Comparison of ENCODE assay signal across 8 cellular contexts in the genomic region with DNA sequence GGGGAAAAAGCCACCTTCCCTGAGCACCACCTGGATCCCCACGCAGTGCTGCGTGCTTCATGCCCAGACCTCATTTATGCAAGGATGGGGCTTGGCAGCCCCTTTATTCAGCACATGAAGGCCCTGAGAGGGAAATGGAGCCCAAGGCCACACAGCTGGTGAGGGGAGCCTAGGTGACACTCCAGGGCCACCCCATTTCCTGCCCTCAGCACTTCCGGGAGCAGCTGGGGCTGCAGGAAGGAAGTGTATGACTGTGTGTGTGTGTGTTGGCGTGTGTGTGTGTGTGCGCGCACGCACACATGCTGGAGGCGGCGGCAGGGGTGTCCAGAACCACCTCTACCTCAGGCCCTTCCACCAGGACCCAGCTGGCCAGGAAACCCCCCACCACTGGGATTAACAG. TPM values are rescaled to one million over a fixed set of nuclear protein-coding genes. Genes with fewer than 3 reads are reported as not detected.
DNase-seq lines count a peak whose midpoint lies in the region; ATAC-seq and TF ChIP-seq lines count a peak whose summit lies in the region.
"Not testable (repeated sequence)": the region's sequence is repeated elsewhere in the genome, so short reads cannot be mapped to it uniquely, and the experiment has no call there.

No MANE protein-coding gene starts in this region.

- DNase-seq in Jurkat, Clone E6-1 (ENCODE audit: low read depth, low spot score), result peak; percentile 88
- peak; percentile 55 for DNase-seq in activated CD4-positive, CD25-positive, alpha-beta regulatory T cell treated with anti-CD3 and anti-CD28 coated beads, Interleukin-2, amount 50 U/mL, for 16 hours (ENCODE audit: low read depth, low spot score)
- peak; percentile 88 for DNase-seq in activated effector memory CD4-positive, alpha-beta T cell treated with anti-CD3 and anti-CD28 coated beads, Interleukin-2, amount 50 U/mL, for 16 hours
- peak; percentile 42 for DNase-seq in left ventricle myocardium superior
- DNase-seq in stimulated activated CD4-positive, alpha-beta T cell treated with anti-CD3 and anti-CD28 coated beads, Interleukin-15, amount 100 ng/mL, for 24 hours, result peak; percentile 80
- peak; percentile 49 for DNase-seq in transverse colon

- H3K4me3 ChIP-seq in Jurkat, Clone E6-1 (ENCODE audit: low read length), result peak overlapping the region; percentile 40
- H3K4me3 ChIP-seq in transverse colon, result not testable (repeated sequence)

- peaks cover 3 to 14% (median 5%) of the 10 kb centered on the region in 4 donors for H3K4me1 ChIP-seq in transverse colon

- H3K27me3 ChIP-seq in transverse colon, result not testable (repeated sequence)

- not testable (repeated sequence) for TF ChIP-seq POLR2A in transverse colon (IDR thresholded peaks at IDR 0.05)

- not testable (repeated sequence) for TF ChIP-seq CTCF in transverse colon (IDR thresholded peaks at IDR 0.05)

- intact Hi-C loops in left ventricle myocardium superior (cut with micrococcal nuclease), result not testable (repeated sequence)
- intact Hi-C loops in transverse colon (cut with DNase I; ENCODE audit: low total_unique reads), result loop anchor here (2.0 to 10.0 kb wide), 2 partner anchors 47 to 123 kb away; no protein-coding TSS in a partner anchor

- not testable (repeated sequence) for H3K9me3 ChIP-seq in transverse colon

- in situ Hi-C loops in transverse colon (cut with MboI; ENCODE audit: low pct_ligation_motif_present in 1 of 4, low pct_unique_long_range_greater_than_20kb in 1 of 4, low sequenced_read_pairs in 3 of 4), result not testable (repeated sequence)

- ATAC-seq in GM18511 (IDR thresholded peaks at IDR 0.05; ENCODE audit: unreplicated experiment), result peak; percentile 34
- peak; percentile 26 for ATAC-seq in GM21825 (IDR thresholded peaks at IDR 0.05; ENCODE audit: unreplicated experiment)
- ATAC-seq in left ventricle myocardium superior, result not testable (repeated sequence)

- TF ChIP-seq EP300 in transverse colon (IDR thresholded peaks at IDR 0.05; ENCODE audit: low read depth), result not testable (repeated sequence)

- peak overlapping the region in 3 of 4 donors; percentile 8 to 45 (median 21) for H3K27ac ChIP-seq in transverse colon

- not testable (repeated sequence) for H3K36me3 ChIP-seq in transverse colon

- WGBS in transverse colon (ENCODE audit: low coverage in 1 of 2), 2 donors, result 66 to 80% methylated on average over 1 to 9 of the region's 9 CpGs

RNA-seq across cellular contexts. Expression of a gene that starts 49.8 kb away (rescaled TPM):
- polyA plus RNA-seq in Jurkat, Clone E6-1 (2012; ENCODE audit: insufficient read depth, insufficient read length), result 3.3 TPM
- total RNA-seq in left ventricle myocardium superior, result 37.9 TPM
- 1 to 10 TPM in 3 of 4 donors, under 1 TPM in 1; 0.95 to 4.8 (median 1.7) TPM for total RNA-seq in transverse colon
